Comparison of ENCODE assay signal across 17 cellular contexts in the genomic region with DNA sequence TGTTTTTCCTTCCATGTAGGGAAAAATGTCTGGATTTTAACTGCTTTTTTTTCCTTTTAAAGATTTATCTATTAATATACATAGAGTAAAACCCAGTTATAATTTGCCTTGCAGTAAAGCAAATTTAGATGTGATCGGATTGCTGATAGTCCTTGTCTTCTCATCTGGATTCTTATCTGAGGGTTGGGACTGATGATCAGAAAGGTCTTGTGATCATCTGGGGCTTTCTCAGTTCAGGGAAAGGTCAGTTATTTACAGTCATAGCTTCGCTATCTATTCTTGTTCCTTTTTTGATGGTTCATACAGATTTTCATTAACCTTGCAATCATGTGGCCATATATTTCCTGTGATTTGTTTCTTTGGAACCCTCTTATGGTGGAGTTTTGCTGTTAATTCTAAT.
DNase-seq lines count a peak whose midpoint lies in the region; ATAC-seq and TF ChIP-seq lines count a peak whose summit lies in the region.
"Had no signal": no experiment of that assay in that cellular context is flagged by ENCODE, and none has a peak within 500 bp of the region (broad histone marks: within the 10 kb centered on the region; RNA-seq: fewer than 3 reads in every experiment).

No MANE protein-coding gene starts in this region.

- H3K4me1 Mint-ChIP-seq in Caco-2 (ENCODE audit: low read depth, unreplicated experiment) = peaks cover 13% of the 10 kb centered on the region
- peaks cover 6% of the 10 kb centered on the region for H3K4me1 Mint-ChIP-seq in activated naive CD8-positive, alpha-beta T cell treated with anti-CD3 and anti-CD28 coated beads, Interleukin-2, amount 50 U/mL, for 24 hours
- H3K4me1 Mint-ChIP-seq: stimulated activated naive CD8-positive, alpha-beta T cell treated with anti-CD3 and anti-CD28 coated beads, Interleukin-15, amount 100 ng/mL, for 72 hours had no signal

- H3K9me3 ChIP-seq in hepatocyte (ENCODE audit: low read depth) (no peaks in the 10 kb centered on the region), Caco-2 (no peaks in the 10 kb centered on the region)
- H3K9me3 ChIP-seq: esophagus squamous epithelium had no signal

- H4K20me1 ChIP-seq in hepatocyte (ENCODE audit: insufficient read depth, poor library complexity, severe bottlenecking) = no peaks in the 10 kb centered on the region

- peak overlapping the region; percentile 84 for H3K27ac ChIP-seq in hepatocyte
- H3K27ac ChIP-seq: C4-2B, esophagus squamous epithelium, PC-9 had no signal

- intact Hi-C loops in Caco-2 (cut with micrococcal nuclease; ENCODE audit: unreplicated experiment) = no loop called here

- no peaks in the 10 kb centered on the region for H3K36me3 Mint-ChIP-seq in Caco-2 (ENCODE audit: insufficient read depth, unreplicated experiment)
- peaks cover 5% of the 10 kb centered on the region for H3K36me3 Mint-ChIP-seq in activated naive CD8-positive, alpha-beta T cell treated with anti-CD3 and anti-CD28 coated beads, Interleukin-2, amount 50 U/mL, for 24 hours (ENCODE audit: low read depth)

- H3K27ac Mint-ChIP-seq in Caco-2 (ENCODE audit: unreplicated experiment) = no peak overlapping the region
- H3K27ac Mint-ChIP-seq in activated naive CD8-positive, alpha-beta T cell treated with anti-CD3 and anti-CD28 coated beads, Interleukin-2, amount 50 U/mL, for 24 hours = no peak overlapping the region
- H3K27ac Mint-ChIP-seq: activated CD8-positive, alpha-beta T cell treated with anti-CD3 and anti-CD28 coated beads for 36 hours; stimulated activated naive CD8-positive, alpha-beta T cell treated with anti-CD3 and anti-CD28 coated beads, Interleukin-15, amount 100 ng/mL, for 72 hours had no signal

- DNase-seq in hepatocyte (ENCODE audit: low spot score) (no peak), Caco-2 (no peak), DMS53 treated with DMSO at 0.1 percent for 48 hours (lab: John Stamatoyannopoulos, UW; ENCODE audit: unreplicated experiment) (no peak)
- no peak for DNase-seq in activated naive CD8-positive, alpha-beta T cell treated with anti-CD3 and anti-CD28 coated beads, Interleukin-2, amount 50 U/mL, for 24 hours
- DNase-seq: activated CD8-positive, alpha-beta T cell treated with anti-CD3 and anti-CD28 coated beads for 36 hours; activated gamma-delta T cell treated with Interleukin-2 at 50 U/mL for 16 hours; esophagus squamous epithelium; GF-D8; NCI-H2171; PC-9; stimulated activated CD4-positive, alpha-beta T cell treated with anti-CD3 and anti-CD28 coated beads, Interleukin-4, amount 100 ng/mL, for 24 hours; stimulated activated naive CD8-positive, alpha-beta T cell treated with anti-CD3 and anti-CD28 coated beads, Interleukin-15, amount 100 ng/mL, for 72 hours had no signal

- H3K4me3 Mint-ChIP-seq in Caco-2 (ENCODE audit: unreplicated experiment) = no peak overlapping the region
- H3K4me3 Mint-ChIP-seq in activated naive CD8-positive, alpha-beta T cell treated with anti-CD3 and anti-CD28 coated beads, Interleukin-2, amount 50 U/mL, for 24 hours = no peak overlapping the region
- H3K4me3 Mint-ChIP-seq: activated CD8-positive, alpha-beta T cell treated with anti-CD3 and anti-CD28 coated beads for 36 hours; stimulated activated naive CD8-positive, alpha-beta T cell treated with anti-CD3 and anti-CD28 coated beads, Interleukin-15, amount 100 ng/mL, for 72 hours had no signal

- H3K27me3 ChIP-seq in hepatocyte = no peaks in the 10 kb centered on the region
- H3K27me3 ChIP-seq in Caco-2 (replicated peaks; ENCODE audit: control insufficient read depth, insufficient read depth, low read length) = no peaks in the 10 kb centered on the region
- H3K27me3 ChIP-seq: esophagus squamous epithelium had no signal

- no peak overlapping the region for H3K4me2 ChIP-seq in hepatocyte
- H3K4me2 ChIP-seq: PC-9 had no signal

- no peaks in the 10 kb centered on the region for H3K27me3 Mint-ChIP-seq in Caco-2 (ENCODE audit: insufficient read depth, unreplicated experiment)
- peaks cover 9% of the 10 kb centered on the region for H3K27me3 Mint-ChIP-seq in activated naive CD8-positive, alpha-beta T cell treated with anti-CD3 and anti-CD28 coated beads, Interleukin-2, amount 50 U/mL, for 24 hours

- no peaks in the 10 kb centered on the region for H3K79me2 ChIP-seq in hepatocyte

- no peak for TF ChIP-seq CTCF in hepatocyte (IDR thresholded peaks at IDR 0.05; ENCODE audit: poor library complexity)
- no peak for TF ChIP-seq CTCF in Caco-2 (IDR thresholded peaks at IDR 0.05; ENCODE audit: insufficient read depth in 1 of 2, low read depth in 1 of 2, low read length in 1 of 2, severe bottlenecking in 1 of 2, unreplicated experiment in 1 of 2)

- H2AFZ ChIP-seq in hepatocyte = no peak overlapping the region
- H2AFZ ChIP-seq: PC-9 had no signal

- no peaks in the 10 kb centered on the region for H3K9me3 Mint-ChIP-seq in Caco-2 (ENCODE audit: unreplicated experiment)
- H3K9me3 Mint-ChIP-seq in activated naive CD8-positive, alpha-beta T cell treated with anti-CD3 and anti-CD28 coated beads, Interleukin-2, amount 50 U/mL, for 24 hours = peaks cover 7% of the 10 kb centered on the region

- POLR2A ChIA-PET in Caco-2 (lab: Charles Lee) = no interaction called here

- BruUV-seq in Caco-2 (replicated peaks; lab: Mats Ljungman, UMichigan) = no TSS peak

- H3K36me3 ChIP-seq in hepatocyte (replicated peaks; ENCODE audit: insufficient read depth, low read depth) = no peaks in the 10 kb centered on the region
- no peaks in the 10 kb centered on the region for H3K36me3 ChIP-seq in Caco-2 (ENCODE audit: control insufficient read depth, insufficient read depth, low read length)
- H3K36me3 ChIP-seq: esophagus squamous epithelium had no signal

- peak; percentile 66 for ATAC-seq in GM18502 (IDR thresholded peaks at IDR 0.05; ENCODE audit: poor library complexity, unreplicated experiment)
- peak; percentile 62 for ATAC-seq in GM21390 (IDR thresholded peaks at IDR 0.05; ENCODE audit: unreplicated experiment)
- ATAC-seq in HG03175 (IDR thresholded peaks at IDR 0.05; ENCODE audit: unreplicated experiment) = peak; percentile 83
- ATAC-seq in GM19324 (IDR thresholded peaks at IDR 0.05; ENCODE audit: low FRiP score, unreplicated experiment) = no peak
- ATAC-seq in activated naive CD8-positive, alpha-beta T cell treated with anti-CD3 and anti-CD28 coated beads, Interleukin-2, amount 50 U/mL, for 24 hours = no peak
- ATAC-seq: activated CD8-positive, alpha-beta T cell treated with anti-CD3 and anti-CD28 coated beads for 36 hours; stimulated activated naive CD8-positive, alpha-beta T cell treated with anti-CD3 and anti-CD28 coated beads, Interleukin-15, amount 100 ng/mL, for 72 hours had no signal

- CTCF ChIA-PET in Caco-2 (lab: Charles Lee) = no interaction called here

- WGBS in hepatocyte (ENCODE audit: low lambda C conversion rate, missing lambda C conversion rate) = 78% methylated on average over 2 of the region's 2 CpGs

- H3K9me2 ChIP-seq in hepatocyte (replicated peaks; ENCODE audit: insufficient read depth) = no peaks in the 10 kb centered on the region

- H3K4me1 ChIP-seq in hepatocyte (ENCODE audit: insufficient read depth) = peaks cover 6% of the 10 kb centered on the region
- peaks cover 25% of the 10 kb centered on the region for H3K4me1 ChIP-seq in Caco-2

- H3K4me3 ChIP-seq in hepatocyte (no peak overlapping the region), Caco-2 (ENCODE audit: low read depth, low read length) (no peak overlapping the region)
- H3K4me3 ChIP-seq: esophagus squamous epithelium, PC-9 had no signal

Comparison
In these comparisons a context has a peak if more than half of its experiments do, and no peak if none do; other contexts are left out.
1. ATAC-seq: peak in GM18502 (single experiment), GM21390 (single experiment) and HG03175 (single experiment); none in GM19324 (single experiment) and activated naive CD8-positive, alpha-beta T cell treated with anti-CD3 and anti-CD28 coated beads, Interleukin-2, amount 50 U/mL, for 24 hours (single experiment).